Comparison of ENCODE assay signal across 1 cellular context in the genomic region with DNA sequence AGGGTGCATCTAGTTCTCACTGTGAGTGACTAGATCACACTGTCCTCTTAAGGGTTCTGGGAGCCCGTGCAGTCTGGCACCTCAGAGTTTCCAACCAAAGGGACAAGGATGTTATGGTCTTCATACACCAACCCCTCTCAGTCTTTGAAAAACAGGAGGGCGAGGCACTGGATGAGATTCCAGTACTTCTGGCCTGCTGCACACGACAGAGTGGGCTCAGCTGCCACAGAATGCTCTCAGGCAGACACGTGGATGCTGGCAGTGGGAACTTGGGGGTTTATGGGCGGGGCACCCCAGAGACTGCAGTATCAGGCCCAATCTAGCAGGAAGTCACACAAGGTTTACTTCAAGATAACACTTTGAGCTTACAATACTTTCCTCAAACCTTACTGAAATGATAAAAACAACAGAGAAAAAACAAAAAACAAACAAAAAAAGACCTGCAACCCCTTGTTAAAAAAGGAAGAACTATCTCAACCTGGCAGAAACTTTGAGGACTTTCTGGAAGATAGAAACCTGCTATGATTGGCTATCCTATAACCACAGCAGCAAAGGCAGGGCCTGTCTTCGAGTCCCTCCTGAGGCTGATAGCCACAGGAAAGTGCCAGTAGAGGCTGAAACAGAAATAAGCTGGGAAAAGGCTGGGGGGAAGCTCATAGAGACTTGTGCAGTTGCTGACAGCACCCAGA.
TF ChIP-seq lines count a peak whose summit lies in the region.

No MANE protein-coding gene starts in this region.

TF ChIP-seq in K562, 482 proteins besides CTCF, POLR2A, EP300 and RAD21 (continued from another document and continues in another):
- TF ChIP-seq, protein P1, sequence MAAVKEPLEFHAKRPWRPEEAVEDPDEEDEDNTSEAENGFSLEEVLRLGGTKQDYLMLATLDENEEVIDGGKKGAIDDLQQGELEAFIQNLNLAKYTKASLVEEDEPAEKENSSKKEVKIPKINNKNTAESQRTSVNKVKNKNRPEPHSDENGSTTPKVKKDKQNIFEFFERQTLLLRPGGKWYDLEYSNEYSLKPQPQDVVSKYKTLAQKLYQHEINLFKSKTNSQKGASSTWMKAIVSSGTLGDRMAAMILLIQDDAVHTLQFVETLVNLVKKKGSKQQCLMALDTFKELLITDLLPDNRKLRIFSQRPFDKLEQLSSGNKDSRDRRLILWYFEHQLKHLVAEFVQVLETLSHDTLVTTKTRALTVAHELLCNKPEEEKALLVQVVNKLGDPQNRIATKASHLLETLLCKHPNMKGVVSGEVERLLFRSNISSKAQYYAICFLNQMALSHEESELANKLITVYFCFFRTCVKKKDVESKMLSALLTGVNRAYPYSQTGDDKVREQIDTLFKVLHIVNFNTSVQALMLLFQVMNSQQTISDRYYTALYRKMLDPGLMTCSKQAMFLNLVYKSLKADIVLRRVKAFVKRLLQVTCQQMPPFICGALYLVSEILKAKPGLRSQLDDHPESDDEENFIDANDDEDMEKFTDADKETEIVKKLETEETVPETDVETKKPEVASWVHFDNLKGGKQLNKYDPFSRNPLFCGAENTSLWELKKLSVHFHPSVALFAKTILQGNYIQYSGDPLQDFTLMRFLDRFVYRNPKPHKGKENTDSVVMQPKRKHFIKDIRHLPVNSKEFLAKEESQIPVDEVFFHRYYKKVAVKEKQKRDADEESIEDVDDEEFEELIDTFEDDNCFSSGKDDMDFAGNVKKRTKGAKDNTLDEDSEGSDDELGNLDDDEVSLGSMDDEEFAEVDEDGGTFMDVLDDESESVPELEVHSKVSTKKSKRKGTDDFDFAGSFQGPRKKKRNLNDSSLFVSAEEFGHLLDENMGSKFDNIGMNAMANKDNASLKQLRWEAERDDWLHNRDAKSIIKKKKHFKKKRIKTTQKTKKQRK (IDR thresholded peaks at IDR 0.05; ENCODE audit: borderline replicate concordance, low read depth, low read length) = no peak
- TF ChIP-seq, protein P2, sequence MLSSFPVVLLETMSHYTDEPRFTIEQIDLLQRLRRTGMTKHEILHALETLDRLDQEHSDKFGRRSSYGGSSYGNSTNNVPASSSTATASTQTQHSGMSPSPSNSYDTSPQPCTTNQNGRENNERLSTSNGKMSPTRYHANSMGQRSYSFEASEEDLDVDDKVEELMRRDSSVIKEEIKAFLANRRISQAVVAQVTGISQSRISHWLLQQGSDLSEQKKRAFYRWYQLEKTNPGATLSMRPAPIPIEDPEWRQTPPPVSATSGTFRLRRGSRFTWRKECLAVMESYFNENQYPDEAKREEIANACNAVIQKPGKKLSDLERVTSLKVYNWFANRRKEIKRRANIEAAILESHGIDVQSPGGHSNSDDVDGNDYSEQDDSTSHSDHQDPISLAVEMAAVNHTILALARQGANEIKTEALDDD (IDR thresholded peaks at IDR 0.05) = peak; percentile 40; the same call in 1 of the 2 replicates
- TF ChIP-seq, protein P3, sequence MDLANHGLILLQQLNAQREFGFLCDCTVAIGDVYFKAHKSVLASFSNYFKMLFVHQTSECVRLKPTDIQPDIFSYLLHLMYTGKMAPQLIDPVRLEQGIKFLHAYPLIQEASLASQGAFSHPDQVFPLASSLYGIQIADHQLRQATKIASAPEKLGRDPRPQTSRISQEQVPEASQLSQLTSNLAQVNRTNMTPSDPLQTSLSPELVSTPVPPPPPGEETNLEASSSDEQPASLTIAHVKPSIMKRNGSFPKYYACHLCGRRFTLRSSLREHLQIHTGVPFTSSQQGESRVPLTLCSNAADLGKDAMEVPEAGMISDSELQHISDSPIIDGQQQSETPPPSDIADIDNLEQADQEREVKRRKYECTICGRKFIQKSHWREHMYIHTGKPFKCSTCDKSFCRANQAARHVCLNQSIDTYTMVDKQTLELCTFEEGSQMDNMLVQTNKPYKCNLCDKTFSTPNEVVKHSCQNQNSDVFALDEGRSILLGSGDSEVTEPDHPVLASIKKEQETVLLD (IDR thresholded peaks at IDR 0.05) = 0 out of 2 replicates have a peak, but pooled peaks have one; percentile 55
- no peak for TF ChIP-seq ZNF316 (IDR thresholded peaks at IDR 0.05)
- no peak for TF ChIP-seq MEF2D (tag; conservative IDR thresholded peaks at IDR 0.05; ENCODE audit: low read depth)
- TF ChIP-seq, protein P4, sequence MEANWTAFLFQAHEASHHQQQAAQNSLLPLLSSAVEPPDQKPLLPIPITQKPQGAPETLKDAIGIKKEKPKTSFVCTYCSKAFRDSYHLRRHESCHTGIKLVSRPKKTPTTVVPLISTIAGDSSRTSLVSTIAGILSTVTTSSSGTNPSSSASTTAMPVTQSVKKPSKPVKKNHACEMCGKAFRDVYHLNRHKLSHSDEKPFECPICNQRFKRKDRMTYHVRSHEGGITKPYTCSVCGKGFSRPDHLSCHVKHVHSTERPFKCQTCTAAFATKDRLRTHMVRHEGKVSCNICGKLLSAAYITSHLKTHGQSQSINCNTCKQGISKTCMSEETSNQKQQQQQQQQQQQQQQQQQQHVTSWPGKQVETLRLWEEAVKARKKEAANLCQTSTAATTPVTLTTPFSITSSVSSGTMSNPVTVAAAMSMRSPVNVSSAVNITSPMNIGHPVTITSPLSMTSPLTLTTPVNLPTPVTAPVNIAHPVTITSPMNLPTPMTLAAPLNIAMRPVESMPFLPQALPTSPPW (CRISPR knock-in tag; IDR thresholded peaks at IDR 0.05) = peak; percentile 71
- TF ChIP-seq SIRT6 (IDR thresholded peaks at IDR 0.05; ENCODE audit: low read depth, low read length) = no peak
- TF ChIP-seq ZNF280A (IDR thresholded peaks at IDR 0.05; ENCODE audit: low read depth, partially characterized antibody) = no peak
- TF ChIP-seq ZNF134 (CRISPR knock-in tag; conservative IDR thresholded peaks at IDR 0.05) = no peak
- TF ChIP-seq BRD9 (IDR thresholded peaks at IDR 0.05; ENCODE audit: low read depth, partially characterized antibody) = peak; percentile 48
- no peak for TF ChIP-seq MAFG (tag; conservative IDR thresholded peaks at IDR 0.05)
- no peak for TF ChIP-seq RBM14 (IDR thresholded peaks at IDR 0.05; ENCODE audit: borderline replicate concordance, insufficient read depth, low read depth, low read length)
- no peak for TF ChIP-seq ZNF57 (CRISPR knock-in tag; IDR thresholded peaks at IDR 0.05)
- TF ChIP-seq, protein P5, sequence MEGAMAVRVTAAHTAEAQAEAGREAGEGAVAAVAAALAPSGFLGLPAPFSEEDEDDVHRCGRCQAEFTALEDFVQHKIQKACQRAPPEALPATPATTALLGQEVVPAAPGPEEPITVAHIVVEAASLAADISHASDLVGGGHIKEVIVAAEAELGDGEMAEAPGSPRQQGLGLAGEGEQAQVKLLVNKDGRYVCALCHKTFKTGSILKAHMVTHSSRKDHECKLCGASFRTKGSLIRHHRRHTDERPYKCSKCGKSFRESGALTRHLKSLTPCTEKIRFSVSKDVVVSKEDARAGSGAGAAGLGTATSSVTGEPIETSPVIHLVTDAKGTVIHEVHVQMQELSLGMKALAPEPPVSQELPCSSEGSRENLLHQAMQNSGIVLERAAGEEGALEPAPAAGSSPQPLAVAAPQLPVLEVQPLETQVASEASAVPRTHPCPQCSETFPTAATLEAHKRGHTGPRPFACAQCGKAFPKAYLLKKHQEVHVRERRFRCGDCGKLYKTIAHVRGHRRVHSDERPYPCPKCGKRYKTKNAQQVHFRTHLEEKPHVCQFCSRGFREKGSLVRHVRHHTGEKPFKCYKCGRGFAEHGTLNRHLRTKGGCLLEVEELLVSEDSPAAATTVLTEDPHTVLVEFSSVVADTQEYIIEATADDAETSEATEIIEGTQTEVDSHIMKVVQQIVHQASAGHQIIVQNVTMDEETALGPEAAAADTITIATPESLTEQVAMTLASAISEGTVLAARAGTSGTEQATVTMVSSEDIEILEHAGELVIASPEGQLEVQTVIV (CRISPR knock-in tag; IDR thresholded peaks at IDR 0.05; ENCODE audit: borderline replicate concordance) = no peak
- TF ChIP-seq FOXA3 (CRISPR knock-in tag; conservative IDR thresholded peaks at IDR 0.05 in 1 of 2, IDR thresholded peaks at IDR 0.05 in 1 of 2) = 0 out of 4 replicates have a peak, but pooled peaks of 1 of the 2 experiments have one; percentile 48
- TF ChIP-seq FOSL1 (tag; conservative IDR thresholded peaks at IDR 0.05) = 0 out of 2 replicates have a peak, but pooled peaks have one; percentile 16
- TF ChIP-seq ESRRB (CRISPR knock-in tag; IDR thresholded peaks at IDR 0.05; ENCODE audit: borderline replicate concordance) = no peak
- TF ChIP-seq CTCFL (IDR thresholded peaks at IDR 0.05; ENCODE audit: borderline replicate concordance, insufficient read depth, low read depth, low read length, poor library complexity, severe bottlenecking) = no peak
- no peak for TF ChIP-seq MEIS2 (IDR thresholded peaks at IDR 0.05; ENCODE audit: partially characterized antibody)
- TF ChIP-seq, protein P6, sequence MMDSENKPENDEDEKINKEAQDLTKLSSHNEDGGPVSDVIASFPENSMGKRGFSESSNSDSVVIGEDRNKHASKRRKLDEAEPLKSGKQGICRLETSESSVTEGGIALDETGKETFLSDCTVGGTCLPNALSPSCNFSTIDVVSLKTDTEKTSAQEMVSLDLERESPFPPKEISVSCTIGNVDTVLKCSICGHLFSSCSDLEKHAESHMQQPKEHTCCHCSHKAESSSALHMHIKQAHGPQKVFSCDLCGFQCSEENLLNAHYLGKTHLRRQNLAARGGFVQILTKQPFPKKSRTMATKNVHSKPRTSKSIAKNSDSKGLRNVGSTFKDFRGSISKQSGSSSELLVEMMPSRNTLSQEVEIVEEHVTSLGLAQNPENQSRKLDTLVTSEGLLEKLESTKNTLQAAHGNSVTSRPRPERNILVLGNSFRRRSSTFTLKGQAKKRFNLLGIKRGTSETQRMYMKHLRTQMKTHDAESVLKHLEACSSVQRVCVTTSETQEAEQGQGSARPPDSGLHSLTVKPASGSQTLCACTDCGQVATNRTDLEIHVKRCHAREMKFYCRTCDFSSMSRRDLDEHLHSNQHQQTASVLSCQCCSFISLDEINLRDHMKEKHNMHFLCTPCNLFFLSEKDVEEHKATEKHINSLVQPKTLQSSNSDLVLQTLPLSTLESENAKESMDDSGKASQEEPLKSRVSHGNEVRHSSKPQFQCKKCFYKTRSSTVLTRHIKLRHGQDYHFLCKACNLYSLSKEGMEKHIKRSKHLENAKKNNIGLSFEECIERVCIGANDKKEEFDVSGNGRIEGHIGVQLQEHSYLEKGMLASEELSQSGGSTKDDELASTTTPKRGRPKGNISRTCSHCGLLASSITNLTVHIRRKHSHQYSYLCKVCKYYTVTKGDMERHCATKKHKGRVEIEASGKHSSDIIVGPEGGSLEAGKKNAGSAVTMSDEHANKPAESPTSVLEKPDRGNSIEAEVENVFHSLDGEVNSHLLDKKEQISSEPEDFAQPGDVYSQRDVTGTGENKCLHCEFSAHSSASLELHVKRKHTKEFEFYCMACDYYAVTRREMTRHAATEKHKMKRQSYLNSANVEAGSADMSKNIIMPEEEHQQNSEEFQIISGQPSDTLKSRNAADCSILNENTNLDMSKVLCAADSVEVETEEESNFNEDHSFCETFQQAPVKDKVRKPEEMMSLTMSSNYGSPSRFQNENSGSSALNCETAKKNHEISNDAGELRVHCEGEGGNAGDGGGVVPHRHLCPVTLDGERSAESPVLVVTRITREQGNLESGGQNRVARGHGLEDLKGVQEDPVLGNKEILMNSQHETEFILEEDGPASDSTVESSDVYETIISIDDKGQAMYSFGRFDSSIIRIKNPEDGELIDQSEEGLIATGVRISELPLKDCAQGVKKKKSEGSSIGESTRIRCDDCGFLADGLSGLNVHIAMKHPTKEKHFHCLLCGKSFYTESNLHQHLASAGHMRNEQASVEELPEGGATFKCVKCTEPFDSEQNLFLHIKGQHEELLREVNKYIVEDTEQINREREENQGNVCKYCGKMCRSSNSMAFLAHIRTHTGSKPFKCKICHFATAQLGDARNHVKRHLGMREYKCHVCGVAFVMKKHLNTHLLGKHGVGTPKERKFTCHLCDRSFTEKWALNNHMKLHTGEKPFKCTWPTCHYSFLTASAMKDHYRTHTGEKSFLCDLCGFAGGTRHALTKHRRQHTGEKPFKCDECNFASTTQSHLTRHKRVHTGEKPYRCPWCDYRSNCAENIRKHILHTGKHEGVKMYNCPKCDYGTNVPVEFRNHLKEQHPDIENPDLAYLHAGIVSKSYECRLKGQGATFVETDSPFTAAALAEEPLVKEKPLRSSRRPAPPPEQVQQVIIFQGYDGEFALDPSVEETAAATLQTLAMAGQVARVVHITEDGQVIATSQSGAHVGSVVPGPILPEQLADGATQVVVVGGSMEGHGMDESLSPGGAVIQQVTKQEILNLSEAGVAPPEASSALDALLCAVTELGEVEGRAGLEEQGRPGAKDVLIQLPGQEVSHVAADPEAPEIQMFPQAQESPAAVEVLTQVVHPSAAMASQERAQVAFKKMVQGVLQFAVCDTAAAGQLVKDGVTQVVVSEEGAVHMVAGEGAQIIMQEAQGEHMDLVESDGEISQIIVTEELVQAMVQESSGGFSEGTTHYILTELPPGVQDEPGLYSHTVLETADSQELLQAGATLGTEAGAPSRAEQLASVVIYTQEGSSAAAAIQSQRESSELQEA (IDR thresholded peaks at IDR 0.05; ENCODE audit: low read depth) = no peak
- no peak for TF ChIP-seq FUS (optimal IDR thresholded peaks at IDR 0.05; ENCODE audit: low read depth, low read length)
- no peak for TF ChIP-seq RBFOX2 (IDR thresholded peaks at IDR 0.05; ENCODE audit: low read depth, low read length)
- no peak for TF ChIP-seq NCOA4 (IDR thresholded peaks at IDR 0.05; ENCODE audit: partially characterized antibody)
- TF ChIP-seq NR3C1 (CRISPR knock-in tag; IDR thresholded peaks at IDR 0.05) = no peak
- no peak for TF ChIP-seq FOXJ3 (CRISPR knock-in tag; IDR thresholded peaks at IDR 0.05)
- no peak for TF ChIP-seq ETV5 (CRISPR knock-in tag; IDR thresholded peaks at IDR 0.05; ENCODE audit: low read depth)
- TF ChIP-seq NONO (IDR thresholded peaks at IDR 0.05; ENCODE audit: low read depth in 2 of 2, low read length in 1 of 2) = peak in 1 of 2 experiments; percentile 20; a peak in 1 of 4 replicates
